In the genomic region with DNA sequence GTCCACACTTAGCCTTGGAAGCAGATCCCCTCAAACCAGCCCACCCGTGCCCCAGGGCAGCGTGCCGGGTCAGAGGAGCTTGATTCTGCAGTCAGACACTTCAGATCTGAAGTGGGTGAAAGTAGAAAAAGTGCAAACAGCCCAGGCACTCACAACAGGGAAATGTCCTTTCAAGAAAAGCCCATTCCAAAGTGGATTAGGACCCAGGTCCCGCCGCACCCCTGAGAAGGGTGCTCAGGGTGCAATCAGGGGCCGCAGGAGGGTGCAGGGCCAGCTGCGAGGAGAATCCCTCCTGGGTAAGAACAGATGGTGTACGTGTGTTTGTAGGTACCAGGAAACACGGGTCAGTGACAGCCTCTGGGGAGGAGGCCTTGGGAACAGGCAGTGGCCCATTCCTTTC, we compare ENCODE assay signal across 19 cellular contexts. TPM values are rescaled to one million over a fixed set of nuclear protein-coding genes. Genes with fewer than 3 reads are reported as not detected.
DNase-seq lines count a peak whose midpoint lies in the region; ATAC-seq, FAIRE-seq and TF ChIP-seq lines count a peak whose summit lies in the region.
"Had no signal": no experiment of that assay in that cellular context is flagged by ENCODE, and none has a peak within 500 bp of the region (broad histone marks: within the 10 kb centered on the region; RNA-seq: fewer than 3 reads in every experiment).

No MANE protein-coding gene starts in this region.

- no peak overlapping the region for H3K4me3 ChIP-seq in H1 (ENCODE audit: extremely low read depth in 1 of 4, insufficient read depth in 2 of 4, low read depth in 3 of 4, low read length in 4 of 4)
- H3K4me3 ChIP-seq in osteoblast (ENCODE audit: insufficient read depth, low read length) = no peak overlapping the region
- no peak overlapping the region for H3K4me3 ChIP-seq in psoas muscle
- H3K4me3 ChIP-seq: SK-N-MC had no signal

- H3K14ac ChIP-seq in H1 (ENCODE audit: insufficient read length) = no peak overlapping the region

- 89% methylated on average over 7 of the region's 9 CpGs; no CpG with 5 or more reads in 1 of the 2 experiments for WGBS in H1 (ENCODE audit: extremely low coverage in 1 of 2, insufficient coverage in 1 of 2, insufficient read length in 1 of 2, insufficient replicate concordance in 2 of 2, low coverage in 1 of 2, low lambda C conversion rate in 2 of 2, missing lambda C conversion rate in 1 of 2), 2 experiments
- 71 to 74% (median 72%) methylated on average over 9 of the region's 9 CpGs for WGBS in psoas muscle, 3 donors

- H3K27me3 ChIP-seq in H1 (replicated peaks in 1 of 4; ENCODE audit: control insufficient read depth in 3 of 4, extremely low read depth in 1 of 4, insufficient read depth in 3 of 4, low read length in 3 of 4) (no peaks in the 10 kb centered on the region; a peak in 1 of 7 replicates), osteoblast (ENCODE audit: insufficient read depth, low read length) (peaks cover 12% of the 10 kb centered on the region), psoas muscle (ENCODE audit: insufficient read depth in 3 of 3, low read length in 2 of 3) (peaks cover 3 to 58% (median 9%) of the 10 kb centered on the region in 3 donors)
- H3K27me3 ChIP-seq: BE2C had no signal

- H3K9me3 ChIP-seq in H1 (ENCODE audit: insufficient read depth in 2 of 2, low read depth in 1 of 2, low read length in 1 of 2) (no peaks in the 10 kb centered on the region), osteoblast (ENCODE audit: low read depth, low read length) (no peaks in the 10 kb centered on the region), psoas muscle (no peaks in the 10 kb centered on the region)
- H3K9me3 ChIP-seq: BE2C had no signal

- FAIRE-seq in H1 (lab: Jason Lieb, UNC) = no peak
- FAIRE-seq: GM19239, RCC 7860 had no signal

- H3K4ac ChIP-seq in H1 (replicated peaks; ENCODE audit: insufficient read length, low read depth, low read length) = no peak overlapping the region

- H3K36me3 Mint-ChIP-seq in activated CD8-positive, alpha-beta T cell treated with anti-CD3 and anti-CD28 coated beads for 36 hours (ENCODE audit: low read depth) = no peaks in the 10 kb centered on the region
- H3K36me3 Mint-ChIP-seq: CD8-positive, alpha-beta memory T cell had no signal

- H3K79me2 ChIP-seq in H1 (ENCODE audit: control insufficient read depth in 1 of 2, insufficient read depth in 2 of 2, low read length in 2 of 2) (no peaks in the 10 kb centered on the region), osteoblast (ENCODE audit: insufficient read depth, low read length) (no peaks in the 10 kb centered on the region)

- no peak overlapping the region for H3K23ac ChIP-seq in H1 (ENCODE audit: insufficient read length)

- TF ChIP-seq POLR2A in H1 (IDR thresholded peaks at IDR 0.05; ENCODE audit: control extremely low read depth in 1 of 2, low read depth in 2 of 2, low read length in 2 of 2) = no peak

- H3K9ac ChIP-seq in H1 (replicated peaks in 1 of 4; ENCODE audit: extremely low read depth in 1 of 4, low read depth in 3 of 4, low read length in 3 of 4) = no peak overlapping the region

- H3K4me2 ChIP-seq in H1 (ENCODE audit: insufficient read depth in 1 of 2, low read depth in 2 of 2, low read length in 2 of 2) = no peak overlapping the region
- H3K4me2 ChIP-seq in osteoblast (ENCODE audit: insufficient read depth, low read length) = peak overlapping the region; percentile 65

- H4K20me1 ChIP-seq in H1 (replicated peaks in 1 of 2; ENCODE audit: control insufficient read depth in 1 of 2, insufficient read depth in 2 of 2, low read length in 2 of 2) = no peaks in the 10 kb centered on the region
- no peaks in the 10 kb centered on the region for H4K20me1 ChIP-seq in osteoblast (ENCODE audit: insufficient read depth, low read length)

- H3K4me1 ChIP-seq in H1 (replicated peaks in 1 of 4; ENCODE audit: control insufficient read depth in 3 of 4, insufficient read depth in 4 of 4, low read length in 3 of 4) (peaks cover 0 to 7% (median 0%) of the 10 kb centered on the region in 4 experiments; a peak in 1 of 7 replicates), osteoblast (ENCODE audit: insufficient read depth, low read length) (peaks cover 6% of the 10 kb centered on the region), psoas muscle (no peaks in the 10 kb centered on the region)
- H3K4me1 ChIP-seq: BE2C had no signal

- H4K5ac ChIP-seq in H1 (ENCODE audit: insufficient read length, low read depth, low read length) = no peak overlapping the region

- H3K4me1 Mint-ChIP-seq in activated CD8-positive, alpha-beta T cell treated with anti-CD3 and anti-CD28 coated beads for 36 hours (ENCODE audit: low read depth) = peaks cover 7% of the 10 kb centered on the region

- CTCF ChIA-PET in H1 (lab: Charles Lee; ENCODE audit: partially characterized antibody) = interaction anchor here (0.9 to 2.4 kb wide), 5 partner anchors 12 to 75 kb away, joined by 3 to 8 read pairs (median 3); no protein-coding TSS in a partner anchor
- CTCF ChIA-PET in activated CD8-positive, alpha-beta T cell treated with anti-CD3 and anti-CD28 coated beads for 36 hours (lab: Charles Lee) = interaction anchor here (2.5 kb wide), 1 partner anchor 19 kb away, joined by 9 read pairs; no protein-coding TSS in a partner anchor

- POLR2A ChIA-PET in H1 (lab: Charles Lee; ENCODE audit: partially characterized antibody) = no interaction called here
- POLR2A ChIA-PET in activated CD8-positive, alpha-beta T cell treated with anti-CD3 and anti-CD28 coated beads for 36 hours (lab: Charles Lee) = no interaction called here

- H2BK20ac ChIP-seq in H1 (ENCODE audit: low read length) = 0 out of 2 replicates have a peak overlapping the region, but pooled peaks have one; percentile 10

- H3K18ac ChIP-seq in H1 (ENCODE audit: extremely low read depth, low read length) = no peak overlapping the region

- H3K23me2 ChIP-seq in H1 (ENCODE audit: low read depth, low read length) = no peaks in the 10 kb centered on the region

- H2AFZ ChIP-seq in H1 (ENCODE audit: low read length) (no peak overlapping the region), osteoblast (ENCODE audit: low read length) (no peak overlapping the region)

- no peak overlapping the region for H4K91ac ChIP-seq in H1 (replicated peaks; ENCODE audit: insufficient read length, low read length)

- H3K36me3 ChIP-seq in H1 (ENCODE audit: control insufficient read depth in 2 of 4, insufficient read depth in 4 of 4, low read length in 3 of 4) (no peaks in the 10 kb centered on the region), osteoblast (ENCODE audit: insufficient read depth, low read length) (no peaks in the 10 kb centered on the region), psoas muscle (ENCODE audit: insufficient read depth in 1 of 2, low read depth in 1 of 2) (no peaks in the 10 kb centered on the region)
- H3K36me3 ChIP-seq: BE2C had no signal

- TF ChIP-seq EP300 in H1 (IDR thresholded peaks at IDR 0.05; ENCODE audit: borderline replicate concordance in 1 of 2, low read depth in 2 of 2, low read length in 2 of 2) = no peak

- no peak overlapping the region for H3K56ac ChIP-seq in H1 (replicated peaks; ENCODE audit: insufficient read length, low read depth, low read length)

- no peak overlapping the region for H3K27ac Mint-ChIP-seq in activated CD8-positive, alpha-beta T cell treated with anti-CD3 and anti-CD28 coated beads for 36 hours
- H3K27ac Mint-ChIP-seq: CD8-positive, alpha-beta memory T cell had no signal

- no peak for TF ChIP-seq CTCF in H1 (IDR thresholded peaks at IDR 0.05; ENCODE audit: control extremely low read depth in 1 of 3, insufficient read depth in 1 of 3, low read depth in 1 of 3, low read length in 3 of 3)
- TF ChIP-seq CTCF in osteoblast (IDR thresholded peaks at IDR 0.05; ENCODE audit: extremely low read depth, low read depth, low read length) = no peak
- TF ChIP-seq CTCF in activated CD8-positive, alpha-beta T cell treated with anti-CD3 and anti-CD28 coated beads for 36 hours (IDR thresholded peaks at IDR 0.05) = no peak
- no peak for TF ChIP-seq CTCF in psoas muscle (IDR thresholded peaks at IDR 0.05)

- H2BK120ac ChIP-seq in H1 (replicated peaks; ENCODE audit: low read depth, low read length) = no peak overlapping the region

- H3K9me3 Mint-ChIP-seq in activated CD8-positive, alpha-beta T cell treated with anti-CD3 and anti-CD28 coated beads for 36 hours = no peaks in the 10 kb centered on the region
- H3K9me3 Mint-ChIP-seq: CD8-positive, alpha-beta memory T cell had no signal

- H3K27me3 Mint-ChIP-seq in activated CD8-positive, alpha-beta T cell treated with anti-CD3 and anti-CD28 coated beads for 36 hours = peaks cover 11% of the 10 kb centered on the region

- TF ChIP-seq RAD21 in H1 (IDR thresholded peaks at IDR 0.05 in 1 of 2, conservative IDR thresholded peaks at IDR 0.05 in 1 of 2; ENCODE audit: low read depth in 2 of 2, low read length in 2 of 2) = no peak

- H2BK15ac ChIP-seq in H1 (ENCODE audit: low read length) = no peak overlapping the region

- no peak overlapping the region for H3K4me3 Mint-ChIP-seq in activated CD8-positive, alpha-beta T cell treated with anti-CD3 and anti-CD28 coated beads for 36 hours
- H3K4me3 Mint-ChIP-seq: CD8-positive, alpha-beta memory T cell had no signal

- ATAC-seq in activated CD8-positive, alpha-beta T cell treated with anti-CD3 and anti-CD28 coated beads for 36 hours = no peak
- ATAC-seq in psoas muscle = no peak

- no peak overlapping the region for H2AK5ac ChIP-seq in H1 (ENCODE audit: low read depth, low read length)

- peak; percentile 17 for DNase-seq in COLO668 (lab: John Stamatoyannopoulos, UW; ENCODE audit: unreplicated experiment)
- DNase-seq in NCI-H2171 (lab: John Stamatoyannopoulos, UW) = peak; percentile 46
- no peak for DNase-seq in H1 (ENCODE audit: low read depth in 1 of 2, low spot score in 2 of 2)
- no peak for DNase-seq in osteoblast (ENCODE audit: insufficient read length, low spot score, missing footprints)
- DNase-seq in activated CD8-positive, alpha-beta T cell treated with anti-CD3 and anti-CD28 coated beads for 36 hours = no peak
- no peak for DNase-seq in activated CD4-positive, CD25-positive, alpha-beta regulatory T cell treated with anti-CD3 and anti-CD28 coated beads, Interleukin-2, amount 50 U/mL, for 72 hours
- DNase-seq in psoas muscle = no peak
- DNase-seq in activated naive CD4-positive, alpha-beta T cell (lab: John Stamatoyannopoulos, UW) = no peak
- DNase-seq: BE2C; CD8-positive, alpha-beta memory T cell; EL; KBM-7; NCI-H146; NCI-H2081; NCI-H345; T-helper 1 cell had no signal

- no peak overlapping the region for H2BK5ac ChIP-seq in H1 (ENCODE audit: low read depth, low read length)

- no peak overlapping the region for H2BK12ac ChIP-seq in H1 (ENCODE audit: low read depth, low read length)

- H4K8ac ChIP-seq in H1 (ENCODE audit: extremely low read depth, insufficient read depth, low read length) = 0 out of 2 replicates have a peak overlapping the region, but pooled peaks have one; percentile 28

- no peaks in the 10 kb centered on the region for H3K79me1 ChIP-seq in H1 (ENCODE audit: low read depth, low read length)

- intact Hi-C loops in activated CD8-positive, alpha-beta T cell treated with anti-CD3 and anti-CD28 coated beads for 36 hours (cut with micrococcal nuclease) = no loop called here
- intact Hi-C loops in psoas muscle (cut with DNase I) = no loop called here

- H3K27ac ChIP-seq in H1 (ENCODE audit: low read depth, low read length) (no peak overlapping the region), osteoblast (ENCODE audit: low read depth, low read length) (no peak overlapping the region), psoas muscle (no peak overlapping the region)
- H3K27ac ChIP-seq: SK-N-MC had no signal

RNA-seq across cellular contexts. Expression of a gene that starts 17.7 kb away (rescaled TPM):
- total RNA-seq in H1 (2021; fragmentation: NEBNext Ultra II Directional; extraction: Animal tissue kit (Norgen Biotek cat#: 25700)) = 0.63 and 0.88 TPM in 2 replicates
- polyA plus RNA-seq in H1 (2011; rRNA removed) = 0.88 and 1.3 TPM in 2 replicates
- 0.70 TPM for polyA plus RNA-seq in H1 (2011; cell fraction: cytosol; rRNA removed)
- polyA plus RNA-seq in H1 (2011; cell fraction: nucleus; rRNA removed) = 2.5 TPM
- polyA plus RNA-seq in H1 (2012, experiment 1 of 2) = 0.71 to 1.4 TPM (median 0.83 TPM) in 4 replicates
- polyA plus RNA-seq in H1 (2012, experiment 2 of 2) = 0.37 TPM
- polyA plus RNA-seq in H1 (2013, experiment 1 of 2) = 0.41 TPM
- polyA plus RNA-seq in H1 (2013, experiment 2 of 2) = 0.35 TPM
- polyA minus RNA-seq in H1 (2011; rRNA and poly(A)+ RNA removed) = 0.50 and 0.54 TPM in 2 replicates
- polyA minus RNA-seq in H1 (2011; cell fraction: cytosol; rRNA and poly(A)+ RNA removed) = 0.73 TPM
- polyA minus RNA-seq in H1 (2011; cell fraction: nucleus; rRNA and poly(A)+ RNA removed) = 0.40 TPM
- under 0.01 and 0.29 TPM in 2 replicates for total RNA-seq in osteoblast
- under 1 TPM; 0.51 to 0.52 TPM for total RNA-seq in activated CD8-positive, alpha-beta T cell treated with anti-CD3 and anti-CD28 coated beads for 36 hours
- total RNA-seq in psoas muscle = not detected
- polyA plus RNA-seq in psoas muscle = under 1 TPM; 0.01 to 0.05 (median 0.01) TPM

Comparison
In these comparisons a context has a peak if more than half of its experiments do, and no peak if none do; other contexts are left out.
1. DNase-seq: peak in COLO668 (single experiment) and NCI-H2171 (single experiment); none in H1 (0 of 2), osteoblast (single experiment), activated CD8-positive, alpha-beta T cell treated with anti-CD3 and anti-CD28 coated beads for 36 hours (single experiment), activated CD4-positive, CD25-positive, alpha-beta regulatory T cell treated with anti-CD3 and anti-CD28 coated beads, Interleukin-2, amount 50 U/mL, for 72 hours (single experiment), psoas muscle (0 of 2) and activated naive CD4-positive, alpha-beta T cell (0 of 4).